In genomic region chr9:4596165-4596922, GRCh38 we compare ENCODE assay signal across 1 cellular context.
TF ChIP-seq lines count a peak whose summit lies in the region.

No MANE protein-coding gene starts in this region.

TF ChIP-seq in liver, 16 proteins besides CTCF, POLR2A, EP300 and RAD21 (continued from another document):
- TF ChIP-seq REST (IDR thresholded peaks at IDR 0.05) (peak; percentile 86), NR2F2 (IDR thresholded peaks at IDR 0.05) (peak; percentile 56), GABPA (IDR thresholded peaks at IDR 0.05 in 1 of 2, conservative IDR thresholded peaks at IDR 0.05 in 1 of 2) (peak; percentile 41 to 72), MAX (IDR thresholded peaks at IDR 0.05) (peak; percentile 96), JUND (IDR thresholded peaks at IDR 0.05) (peak; percentile 87 to 92), HNF4A (conservative IDR thresholded peaks at IDR 0.05) (peak; percentile 90 to 94), FOXA1 (IDR thresholded peaks at IDR 0.05) (peak; percentile 44), EGR1 (IDR thresholded peaks at IDR 0.05; ENCODE audit: low read depth in 2 of 2) (peak; percentile 63 to 90), SP1 (IDR thresholded peaks at IDR 0.05) (peak; percentile 98), TAF1 (conservative IDR thresholded peaks at IDR 0.05) (peak; percentile 52)
